Comparison of ENCODE assay signal across 8 cellular contexts in the genomic region with DNA sequence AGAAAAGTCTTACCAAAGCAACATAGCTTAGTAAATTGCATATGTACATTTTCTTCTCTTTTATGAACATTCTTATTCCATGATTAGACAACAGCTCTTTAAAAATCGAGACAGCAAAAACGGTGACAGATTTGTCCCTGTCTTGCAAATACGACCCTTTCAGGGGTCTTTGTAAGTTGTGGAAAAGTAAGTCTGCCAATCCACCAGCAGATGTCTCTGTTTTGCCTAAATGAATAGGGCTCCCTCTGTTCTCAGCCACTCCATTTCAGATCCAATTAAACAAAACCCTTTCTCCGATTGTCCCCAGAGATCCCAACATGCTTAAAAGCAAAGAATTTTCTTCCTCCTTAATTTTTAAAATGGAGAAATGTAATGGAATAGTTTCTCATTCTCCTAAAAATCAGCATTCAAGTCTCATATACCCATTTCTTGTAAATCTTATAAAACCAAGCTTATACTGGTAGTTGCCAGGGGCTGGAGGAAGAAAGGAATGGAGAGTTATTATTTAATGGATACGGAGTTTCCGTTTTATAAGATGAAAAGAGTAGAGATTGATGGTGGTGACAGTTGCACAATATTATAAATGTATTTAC.
A peak's percentile ranks its signal among the peaks of the same experiment; 100 is the strongest.
DNase-seq lines count a peak whose midpoint lies in the region; ATAC-seq, FAIRE-seq and TF ChIP-seq lines count a peak whose summit lies in the region.

No MANE protein-coding gene starts in this region.

- H3K27me3 ChIP-seq in foreskin keratinocyte = no peaks in the 10 kb centered on the region
- H3K27me3 ChIP-seq in pancreas = no peaks in the 10 kb centered on the region

- H3K36me3 ChIP-seq in pancreas = no peaks in the 10 kb centered on the region

- DNase-seq in CD14-positive monocyte (ENCODE audit: low spot score) (no peak), GM19239 (ENCODE audit: insufficient read length, low spot score) (no peak), NCI-H2029 treated with DMSO at 0.1 percent for 48 hours (lab: John Stamatoyannopoulos, UW) (peak; percentile 51), WTC11 (ENCODE audit: low spot score) (no peak), foreskin keratinocyte (peak in 1 of 2 donors; percentile 49), pancreas (peak in 1 of 6 donors; percentile 16)

- H3K9me3 ChIP-seq in pancreas = no peaks in the 10 kb centered on the region

- ATAC-seq in WTC11 (peak; percentile 78), foreskin keratinocyte (no peak), pancreas (peak; percentile 55 to 91 (median 90)), HG02852 (IDR thresholded peaks at IDR 0.05; ENCODE audit: unreplicated experiment) (no peak), GM18519 (IDR thresholded peaks at IDR 0.05; ENCODE audit: low FRiP score, unreplicated experiment) (no peak)

- no peak overlapping the region for H3K4me3 ChIP-seq in pancreas

- H3K4me1 Mint-ChIP-seq in CD14-positive monocyte (peaks cover 22% of the 10 kb centered on the region), WTC11 (peaks cover 21% of the 10 kb centered on the region)

- POLR2A ChIA-PET in WTC11 (lab: Charles Lee) = interaction anchor here (1.5 kb wide), 1 partner anchor 97 kb away, joined by 3 read pairs; no protein-coding TSS in a partner anchor

- intact Hi-C loops in CD14-positive monocyte (cut with micrococcal nuclease) (loop anchor here in 1 of 2 donors (5.0 kb wide), 1 partner anchor 106 kb away; no protein-coding TSS in a partner anchor), pancreas (cut with DNase I) (no loop called here)

- CTCF ChIA-PET in WTC11 (lab: Charles Lee) = interaction anchor here (0.6 to 6.1 kb wide), 28 partner anchors 10 to 1070 kb away, joined by 3 to 52 read pairs (median 4); a partner anchor contains a TSS

- H3K27me3 Mint-ChIP-seq in CD14-positive monocyte (ENCODE audit: low read depth in 3 of 3) (peaks cover 0 to 4% (median 2%) of the 10 kb centered on the region in 3 donors), WTC11 (ENCODE audit: low read depth) (no peaks in the 10 kb centered on the region)

- peak overlapping the region in 3 of 7 donors; percentile 4 to 32 (median 20) for H3K27ac Mint-ChIP-seq in CD14-positive monocyte
- H3K27ac Mint-ChIP-seq in WTC11 = peak overlapping the region; percentile 91

- H3K36me3 Mint-ChIP-seq in CD14-positive monocyte (peaks cover 0 to 8% of the 10 kb centered on the region in 2 donors), WTC11 (no peaks in the 10 kb centered on the region)

- peak; percentile 91 for FAIRE-seq in GM19239 (lab: Jason Lieb, UNC)
- peak; percentile 61 for FAIRE-seq in pancreas (lab: Jason Lieb, UNC)

- H3K4me3 Mint-ChIP-seq in CD14-positive monocyte (peak overlapping the region; percentile 17 to 44), WTC11 (peak overlapping the region; percentile 52)

- peaks cover 9 to 20% (median 17%) of the 10 kb centered on the region in 7 donors for H3K9me3 Mint-ChIP-seq in CD14-positive monocyte
- H3K9me3 Mint-ChIP-seq in WTC11 = no peaks in the 10 kb centered on the region

- TF ChIP-seq CTCF in CD14-positive monocyte (IDR thresholded peaks at IDR 0.05) = peak; percentile 76
- peak; percentile 26; the same call in 1 of the 2 replicates for TF ChIP-seq CTCF in WTC11 (IDR thresholded peaks at IDR 0.05)
- TF ChIP-seq CTCF in foreskin keratinocyte (conservative IDR thresholded peaks at IDR 0.05) = peak; percentile 81
- peak; percentile 6 to 45 (median 39) for TF ChIP-seq CTCF in pancreas (IDR thresholded peaks at IDR 0.05)

- H3K4me1 ChIP-seq in foreskin keratinocyte = peaks cover 34% of the 10 kb centered on the region
- H3K4me1 ChIP-seq in pancreas = no peaks in the 10 kb centered on the region

- H3K27ac ChIP-seq in foreskin keratinocyte (no peak overlapping the region), pancreas (no peak overlapping the region)

- 1 to 3% methylated on average over 6 of the region's 6 CpGs for WGBS in pancreas, 2 donors

TF ChIP-seq in WTC11, 78 proteins besides CTCF, POLR2A, EP300 and RAD21 (continues in another document):
- TF ChIP-seq ELF4 (CRISPR knock-in tag; IDR thresholded peaks at IDR 0.05; ENCODE audit: low read depth) (no peak), MYBL2 (CRISPR knock-in tag; IDR thresholded peaks at IDR 0.05) (no peak), ATF1 (CRISPR knock-in tag; IDR thresholded peaks at IDR 0.05) (no peak), ZNF671 (CRISPR knock-in tag; IDR thresholded peaks at IDR 0.05) (no peak), PRRX2 (CRISPR knock-in tag; IDR thresholded peaks at IDR 0.05) (no peak), ZNF121 (CRISPR knock-in tag; IDR thresholded peaks at IDR 0.05) (no peak), HMGA2 (CRISPR knock-in tag; IDR thresholded peaks at IDR 0.05) (no peak), JAZF1 (CRISPR knock-in tag; IDR thresholded peaks at IDR 0.05) (no peak), CREB1 (CRISPR knock-in tag; IDR thresholded peaks at IDR 0.05) (no peak), RORB (CRISPR knock-in tag; IDR thresholded peaks at IDR 0.05) (no peak)
- TF ChIP-seq, protein P1, sequence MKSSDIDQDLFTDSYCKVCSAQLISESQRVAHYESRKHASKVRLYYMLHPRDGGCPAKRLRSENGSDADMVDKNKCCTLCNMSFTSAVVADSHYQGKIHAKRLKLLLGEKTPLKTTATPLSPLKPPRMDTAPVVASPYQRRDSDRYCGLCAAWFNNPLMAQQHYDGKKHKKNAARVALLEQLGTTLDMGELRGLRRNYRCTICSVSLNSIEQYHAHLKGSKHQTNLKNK (CRISPR knock-in tag; IDR thresholded peaks at IDR 0.05) = no peak
- TF ChIP-seq, protein P2, sequence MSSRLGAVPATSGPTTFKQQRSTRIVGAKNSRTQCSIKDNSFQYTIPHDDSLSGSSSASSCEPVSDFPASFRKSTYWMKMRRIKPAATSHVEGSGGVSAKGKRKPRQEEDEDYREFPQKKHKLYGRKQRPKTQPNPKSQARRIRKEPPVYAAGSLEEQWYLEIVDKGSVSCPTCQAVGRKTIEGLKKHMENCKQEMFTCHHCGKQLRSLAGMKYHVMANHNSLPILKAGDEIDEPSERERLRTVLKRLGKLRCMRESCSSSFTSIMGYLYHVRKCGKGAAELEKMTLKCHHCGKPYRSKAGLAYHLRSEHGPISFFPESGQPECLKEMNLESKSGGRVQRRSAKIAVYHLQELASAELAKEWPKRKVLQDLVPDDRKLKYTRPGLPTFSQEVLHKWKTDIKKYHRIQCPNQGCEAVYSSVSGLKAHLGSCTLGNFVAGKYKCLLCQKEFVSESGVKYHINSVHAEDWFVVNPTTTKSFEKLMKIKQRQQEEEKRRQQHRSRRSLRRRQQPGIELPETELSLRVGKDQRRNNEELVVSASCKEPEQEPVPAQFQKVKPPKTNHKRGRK (CRISPR knock-in tag; IDR thresholded peaks at IDR 0.05; ENCODE audit: borderline replicate concordance) = no peak
- TF ChIP-seq, protein P3, sequence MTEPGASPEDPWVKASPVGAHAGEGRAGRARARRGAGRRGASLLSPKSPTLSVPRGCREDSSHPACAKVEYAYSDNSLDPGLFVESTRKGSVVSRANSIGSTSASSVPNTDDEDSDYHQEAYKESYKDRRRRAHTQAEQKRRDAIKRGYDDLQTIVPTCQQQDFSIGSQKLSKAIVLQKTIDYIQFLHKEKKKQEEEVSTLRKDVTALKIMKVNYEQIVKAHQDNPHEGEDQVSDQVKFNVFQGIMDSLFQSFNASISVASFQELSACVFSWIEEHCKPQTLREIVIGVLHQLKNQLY (CRISPR knock-in tag; IDR thresholded peaks at IDR 0.05) = no peak
- TF ChIP-seq, protein P4, sequence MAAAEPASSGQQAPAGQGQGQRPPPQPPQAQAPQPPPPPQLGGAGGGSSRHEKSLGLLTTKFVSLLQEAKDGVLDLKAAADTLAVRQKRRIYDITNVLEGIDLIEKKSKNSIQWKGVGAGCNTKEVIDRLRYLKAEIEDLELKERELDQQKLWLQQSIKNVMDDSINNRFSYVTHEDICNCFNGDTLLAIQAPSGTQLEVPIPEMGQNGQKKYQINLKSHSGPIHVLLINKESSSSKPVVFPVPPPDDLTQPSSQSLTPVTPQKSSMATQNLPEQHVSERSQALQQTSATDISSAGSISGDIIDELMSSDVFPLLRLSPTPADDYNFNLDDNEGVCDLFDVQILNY (CRISPR knock-in tag; IDR thresholded peaks at IDR 0.05) = no peak
- TF ChIP-seq, protein P5, sequence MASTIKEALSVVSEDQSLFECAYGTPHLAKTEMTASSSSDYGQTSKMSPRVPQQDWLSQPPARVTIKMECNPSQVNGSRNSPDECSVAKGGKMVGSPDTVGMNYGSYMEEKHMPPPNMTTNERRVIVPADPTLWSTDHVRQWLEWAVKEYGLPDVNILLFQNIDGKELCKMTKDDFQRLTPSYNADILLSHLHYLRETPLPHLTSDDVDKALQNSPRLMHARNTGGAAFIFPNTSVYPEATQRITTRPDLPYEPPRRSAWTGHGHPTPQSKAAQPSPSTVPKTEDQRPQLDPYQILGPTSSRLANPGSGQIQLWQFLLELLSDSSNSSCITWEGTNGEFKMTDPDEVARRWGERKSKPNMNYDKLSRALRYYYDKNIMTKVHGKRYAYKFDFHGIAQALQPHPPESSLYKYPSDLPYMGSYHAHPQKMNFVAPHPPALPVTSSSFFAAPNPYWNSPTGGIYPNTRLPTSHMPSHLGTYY (CRISPR knock-in tag; IDR thresholded peaks at IDR 0.05) = no peak
- TF ChIP-seq, protein P6, sequence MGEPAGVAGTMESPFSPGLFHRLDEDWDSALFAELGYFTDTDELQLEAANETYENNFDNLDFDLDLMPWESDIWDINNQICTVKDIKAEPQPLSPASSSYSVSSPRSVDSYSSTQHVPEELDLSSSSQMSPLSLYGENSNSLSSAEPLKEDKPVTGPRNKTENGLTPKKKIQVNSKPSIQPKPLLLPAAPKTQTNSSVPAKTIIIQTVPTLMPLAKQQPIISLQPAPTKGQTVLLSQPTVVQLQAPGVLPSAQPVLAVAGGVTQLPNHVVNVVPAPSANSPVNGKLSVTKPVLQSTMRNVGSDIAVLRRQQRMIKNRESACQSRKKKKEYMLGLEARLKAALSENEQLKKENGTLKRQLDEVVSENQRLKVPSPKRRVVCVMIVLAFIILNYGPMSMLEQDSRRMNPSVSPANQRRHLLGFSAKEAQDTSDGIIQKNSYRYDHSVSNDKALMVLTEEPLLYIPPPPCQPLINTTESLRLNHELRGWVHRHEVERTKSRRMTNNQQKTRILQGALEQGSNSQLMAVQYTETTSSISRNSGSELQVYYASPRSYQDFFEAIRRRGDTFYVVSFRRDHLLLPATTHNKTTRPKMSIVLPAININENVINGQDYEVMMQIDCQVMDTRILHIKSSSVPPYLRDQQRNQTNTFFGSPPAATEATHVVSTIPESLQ (CRISPR knock-in tag; IDR thresholded peaks at IDR 0.05) = no peak

Comparison
In these comparisons a context has a peak if more than half of its experiments do, and no peak if none do; other contexts are left out.
1. CTCF ChIP-seq: peak in every context shown above with its lines; median percentile 81 in foreskin keratinocyte; 76 in CD14-positive monocyte; 39 in pancreas; 26 in WTC11.
2. ATAC-seq: peak in WTC11 (single experiment) and pancreas (4 of 4); none in foreskin keratinocyte (single experiment), HG02852 (single experiment) and GM18519 (single experiment).